ENCODE assay signal across 23 cellular contexts in genomic region chr3:7607669-7608068, GRCh38.
DNase-seq lines count a peak whose midpoint lies in the region; ATAC-seq lines count a peak whose summit lies in the region.
"Had no signal": no experiment of that assay in that cellular context is flagged by ENCODE, and none has a peak within 500 bp of the region (broad histone marks: within the 10 kb centered on the region; RNA-seq: fewer than 3 reads in every experiment).

No MANE protein-coding gene starts in this region.

- no peaks in the 10 kb centered on the region for H3K9me3 Mint-ChIP-seq in stimulated activated naive CD8-positive, alpha-beta T cell treated with anti-CD3 and anti-CD28 coated beads, Interleukin-15, amount 100 ng/mL, for 72 hours
- H3K9me3 Mint-ChIP-seq: CD4-positive, alpha-beta T cell had no signal

- no peak overlapping the region for H3K4me3 Mint-ChIP-seq in stimulated activated naive CD8-positive, alpha-beta T cell treated with anti-CD3 and anti-CD28 coated beads, Interleukin-15, amount 100 ng/mL, for 72 hours
- H3K4me3 Mint-ChIP-seq: CD4-positive, alpha-beta T cell had no signal

- ATAC-seq in left lobe of liver, result peak; percentile 16
- ATAC-seq in stimulated activated naive CD8-positive, alpha-beta T cell treated with anti-CD3 and anti-CD28 coated beads, Interleukin-15, amount 100 ng/mL, for 72 hours, result no peak
- no peak for ATAC-seq in HG03378 (IDR thresholded peaks at IDR 0.05; ENCODE audit: unreplicated experiment)
- ATAC-seq: A549, HCT116, Panc1 had no signal

- DNase-seq in CD1c-positive myeloid dendritic cell (ENCODE audit: extremely low spot score) (peak; percentile 3), KG1 (lab: John Stamatoyannopoulos, UW) (peak; percentile 16), NOMO-1 (lab: John Stamatoyannopoulos, UW; ENCODE audit: unreplicated experiment in 2 of 2) (peak; percentile 52 to 57), left lobe of liver (ENCODE audit: low spot score) (no peak), NCI-H524 (lab: John Stamatoyannopoulos, UW) (no peak)
- no peak for DNase-seq in stimulated activated naive CD8-positive, alpha-beta T cell treated with anti-CD3 and anti-CD28 coated beads, Interleukin-15, amount 100 ng/mL, for 72 hours
- DNase-seq: BE2C; CD4-positive, alpha-beta T cell; COR-L47; DMS79 treated with DMSO at 0.1 percent for 48 hours; NCI-H1417; NCI-H1694 treated with DMSO at 0.1 percent for 48 hours; NCI-H2081 treated with DMSO at 0.1 percent for 48 hours; NCI-H2171 treated with DMSO at 0.1 percent for 48 hours; NCI-H446; NCI-H526 treated with DMSO at 0.1 percent for 48 hours; SIG-M5; SK-N-SH; T-helper 1 cell had no signal

- H3K27me3 Mint-ChIP-seq in stimulated activated naive CD8-positive, alpha-beta T cell treated with anti-CD3 and anti-CD28 coated beads, Interleukin-15, amount 100 ng/mL, for 72 hours, result peaks cover 18% of the 10 kb centered on the region
- H3K27me3 Mint-ChIP-seq: CD4-positive, alpha-beta T cell had no signal

- no peaks in the 10 kb centered on the region for H3K4me1 Mint-ChIP-seq in stimulated activated naive CD8-positive, alpha-beta T cell treated with anti-CD3 and anti-CD28 coated beads, Interleukin-15, amount 100 ng/mL, for 72 hours

- H3K27ac Mint-ChIP-seq in stimulated activated naive CD8-positive, alpha-beta T cell treated with anti-CD3 and anti-CD28 coated beads, Interleukin-15, amount 100 ng/mL, for 72 hours, result no peak overlapping the region
- H3K27ac Mint-ChIP-seq: CD4-positive, alpha-beta T cell had no signal

Comparison
In these comparisons a context has a peak if more than half of its experiments do, and no peak if none do; other contexts are left out.
1. DNase-seq: peak in CD1c-positive myeloid dendritic cell (single experiment), KG1 (single experiment) and NOMO-1 (2 of 2); none in left lobe of liver (single experiment), stimulated activated naive CD8-positive, alpha-beta T cell treated with anti-CD3 and anti-CD28 coated beads, Interleukin-15, amount 100 ng/mL, for 72 hours (0 of 2) and NCI-H524 (0 of 2).